10 cellular contexts compared by ENCODE assay signal in genomic region chr3:188156051-188156450, GRCh38. TPM values are rescaled to one million over a fixed set of nuclear protein-coding genes. Genes with fewer than 3 reads are reported as not detected.
DNase-seq lines count a peak whose midpoint lies in the region; ATAC-seq, FAIRE-seq and TF ChIP-seq lines count a peak whose summit lies in the region.
"Had no signal": no experiment of that assay in that cellular context is flagged by ENCODE, and none has a peak within 500 bp of the region (broad histone marks: within the 10 kb centered on the region; RNA-seq: fewer than 3 reads in every experiment).

No MANE protein-coding gene starts in this region.

- H3K79me2 ChIP-seq in keratinocyte (ENCODE audit: control insufficient read depth, insufficient read depth, low read length) = peaks cover 57% of the 10 kb centered on the region

- no peaks in the 10 kb centered on the region for H3K9me3 Mint-ChIP-seq in activated CD4-positive, alpha-beta memory T cell treated with anti-CD3 and anti-CD28 coated beads, Interleukin-2, amount 10 ng/mL, durations not matched to agents 7 days and 5 days
- no peaks in the 10 kb centered on the region for H3K9me3 Mint-ChIP-seq in stimulated activated effector memory CD8-positive, alpha-beta T cell treated with anti-CD3 and anti-CD28 coated beads, Interleukin-12 subunit alpha, Interleukin-12 subunit beta, amount 100 ng/mL, for 72 hours

- H3K4me1 ChIP-seq in keratinocyte (ENCODE audit: control insufficient read depth, extremely low read depth, insufficient read depth, low read length) = peaks cover 20% of the 10 kb centered on the region

- TF ChIP-seq CTCF in keratinocyte (optimal IDR thresholded peaks at IDR 0.05 in 1 of 3, IDR thresholded peaks at IDR 0.05 in 1 of 3, conservative IDR thresholded peaks at IDR 0.05 in 1 of 3; ENCODE audit: extremely low read depth in 1 of 3, insufficient read depth in 2 of 3, low read length in 3 of 3) = no peak

- no peaks in the 10 kb centered on the region for H3K27me3 Mint-ChIP-seq in activated CD4-positive, alpha-beta memory T cell treated with anti-CD3 and anti-CD28 coated beads, Interleukin-2, amount 10 ng/mL, durations not matched to agents 7 days and 5 days

- no peak overlapping the region for H2AFZ ChIP-seq in keratinocyte (ENCODE audit: control insufficient read depth, low read length)

- FAIRE-seq in keratinocyte (lab: Jason Lieb, UNC) = no peak
- FAIRE-seq: A204.1 had no signal

- no peaks in the 10 kb centered on the region for H3K36me3 ChIP-seq in keratinocyte (ENCODE audit: control insufficient read depth in 2 of 2, extremely low read depth in 1 of 2, insufficient read depth in 2 of 2, low read length in 2 of 2)

- CTCF ChIA-PET in activated CD4-positive, alpha-beta memory T cell treated with anti-CD3 and anti-CD28 coated beads, Interleukin-2, amount 10 ng/mL, durations not matched to agents 7 days and 5 days (lab: Charles Lee) = interaction anchor here (0.5 to 5.5 kb wide), 11 partner anchors 9 to 798 kb away, joined by 3 to 51 read pairs (median 5); partner anchors contain the start of gene BCL6

- dilution Hi-C loops in keratinocyte (cut with MboI; ENCODE audit: extremely low pct_ligation_motif_present, low sequenced_read_pairs) = no loop called here

- peak overlapping the region; percentile 95 for H3K27ac Mint-ChIP-seq in activated CD4-positive, alpha-beta memory T cell treated with anti-CD3 and anti-CD28 coated beads, Interleukin-2, amount 10 ng/mL, durations not matched to agents 7 days and 5 days
- peak overlapping the region; percentile 97 for H3K27ac Mint-ChIP-seq in stimulated activated effector memory CD8-positive, alpha-beta T cell treated with anti-CD3 and anti-CD28 coated beads, Interleukin-12 subunit alpha, Interleukin-12 subunit beta, amount 100 ng/mL, for 72 hours

- H3K4me3 Mint-ChIP-seq in activated CD4-positive, alpha-beta memory T cell treated with anti-CD3 and anti-CD28 coated beads, Interleukin-2, amount 10 ng/mL, durations not matched to agents 7 days and 5 days = peak overlapping the region; percentile 93
- H3K4me3 Mint-ChIP-seq in stimulated activated effector memory CD8-positive, alpha-beta T cell treated with anti-CD3 and anti-CD28 coated beads, Interleukin-12 subunit alpha, Interleukin-12 subunit beta, amount 100 ng/mL, for 72 hours = peak overlapping the region; percentile 87

- no peaks in the 10 kb centered on the region for H4K20me1 ChIP-seq in keratinocyte (ENCODE audit: control insufficient read depth, extremely low read depth, insufficient read depth, low read length)

- no peak overlapping the region for H3K4me3 ChIP-seq in keratinocyte (ENCODE audit: control insufficient read depth in 2 of 3, extremely low read depth in 1 of 3, insufficient read depth in 2 of 3, low read depth in 1 of 3, low read length in 3 of 3)

- peaks cover 73% of the 10 kb centered on the region for H3K4me1 Mint-ChIP-seq in activated CD4-positive, alpha-beta memory T cell treated with anti-CD3 and anti-CD28 coated beads, Interleukin-2, amount 10 ng/mL, durations not matched to agents 7 days and 5 days
- peaks cover 61% of the 10 kb centered on the region for H3K4me1 Mint-ChIP-seq in stimulated activated effector memory CD8-positive, alpha-beta T cell treated with anti-CD3 and anti-CD28 coated beads, Interleukin-12 subunit alpha, Interleukin-12 subunit beta, amount 100 ng/mL, for 72 hours

- no peaks in the 10 kb centered on the region for H3K9me1 ChIP-seq in keratinocyte (ENCODE audit: control insufficient read depth, extremely low read depth, insufficient read depth, low read length)

- ATAC-seq in stimulated activated effector memory CD8-positive, alpha-beta T cell treated with anti-CD3 and anti-CD28 coated beads, Interleukin-12 subunit alpha, Interleukin-12 subunit beta, amount 100 ng/mL, for 72 hours = peak; percentile 67
- ATAC-seq in GM21619 (IDR thresholded peaks at IDR 0.05; ENCODE audit: unreplicated experiment) (no peak), HG03196 (IDR thresholded peaks at IDR 0.05; ENCODE audit: unreplicated experiment) (no peak)

- POLR2A ChIA-PET in activated CD4-positive, alpha-beta memory T cell treated with anti-CD3 and anti-CD28 coated beads, Interleukin-2, amount 10 ng/mL, durations not matched to agents 7 days and 5 days (lab: Charles Lee) = interaction anchor here (1.1 to 5.6 kb wide), 7 partner anchors 9 to 417 kb away, joined by 3 to 136 read pairs (median 22); partner anchors contain the start of gene BCL6

- H3K27ac ChIP-seq in keratinocyte (ENCODE audit: control insufficient read depth, insufficient read depth, low read length) = no peak overlapping the region

- no peaks in the 10 kb centered on the region for H3K9me3 ChIP-seq in keratinocyte (ENCODE audit: control insufficient read depth, low read depth, low read length)
- H3K9me3 ChIP-seq: SJSA1 had no signal

- H3K4me2 ChIP-seq in keratinocyte (ENCODE audit: control insufficient read depth, extremely low read depth, insufficient read depth, low read depth, low read length) = peak overlapping the region; percentile 16

- peak; percentile 45 for DNase-seq in activated CD4-positive, alpha-beta T cell treated with anti-CD3 and anti-CD28 coated beads for 48 hours
- no peak for DNase-seq in activated CD4-positive, alpha-beta T cell treated with anti-CD3 and anti-CD28 coated beads, Interleukin-2, amount 50 U/mL, for 4 hours
- DNase-seq in activated CD4-positive, alpha-beta memory T cell treated with anti-CD3 and anti-CD28 coated beads, Interleukin-2, amount 10 ng/mL, durations not matched to agents 7 days and 5 days = peak; percentile 52
- DNase-seq in keratinocyte (ENCODE audit: low read depth, low spot score) = no peak
- no peak for DNase-seq in stimulated activated effector memory CD8-positive, alpha-beta T cell treated with anti-CD3 and anti-CD28 coated beads, Interleukin-12 subunit alpha, Interleukin-12 subunit beta, amount 100 ng/mL, for 72 hours (ENCODE audit: low spot score in 2 of 2)
- no peak for DNase-seq in Kasumi-1 (lab: John Stamatoyannopoulos, UW)

- H3K36me3 Mint-ChIP-seq in activated CD4-positive, alpha-beta memory T cell treated with anti-CD3 and anti-CD28 coated beads, Interleukin-2, amount 10 ng/mL, durations not matched to agents 7 days and 5 days (ENCODE audit: low read depth) = peaks cover 48% of the 10 kb centered on the region
- no peaks in the 10 kb centered on the region for H3K36me3 Mint-ChIP-seq in stimulated activated effector memory CD8-positive, alpha-beta T cell treated with anti-CD3 and anti-CD28 coated beads, Interleukin-12 subunit alpha, Interleukin-12 subunit beta, amount 100 ng/mL, for 72 hours

- H3K27me3 ChIP-seq in keratinocyte (ENCODE audit: control insufficient read depth, extremely low read depth, insufficient read depth, low read length) = no peaks in the 10 kb centered on the region
- H3K27me3 ChIP-seq: SJSA1 had no signal

- no peak overlapping the region for H3K9ac ChIP-seq in keratinocyte (ENCODE audit: control insufficient read depth, extremely low read depth, insufficient read depth, low read length)

RNA-seq across cellular contexts. Expression of gene LPP, which starts 2.1 kb away (rescaled TPM):
- total RNA-seq in activated CD4-positive, alpha-beta memory T cell treated with anti-CD3 and anti-CD28 coated beads, Interleukin-2, amount 10 ng/mL, durations not matched to agents 7 days and 5 days = 10 to 100 TPM; 51.4 to 52.4 TPM
- 13.3 to 19.4 TPM (median 16.0 TPM) in 3 replicates for polyA plus RNA-seq in keratinocyte
- 4.2 TPM for polyA plus RNA-seq in keratinocyte (2011; ENCODE audit: low read depth)
- polyA plus RNA-seq in keratinocyte (2011; cell fraction: cytosol; rRNA removed) = 9.6 and 14.9 TPM in 2 replicates
- 35.2 and 41.4 TPM in 2 replicates for polyA plus RNA-seq in keratinocyte (2011; cell fraction: nucleus; rRNA removed)
- polyA plus RNA-seq in keratinocyte (2012; ENCODE audit: low replicate concordance) = 8.6 and 11.0 TPM in 2 replicates
- polyA minus RNA-seq in keratinocyte = 119 to 272 TPM (median 187 TPM) in 3 replicates
- polyA minus RNA-seq in keratinocyte (2011; cell fraction: cytosol; rRNA and poly(A)+ RNA removed) = 27.6 TPM
- 64.7 and 145 TPM in 2 replicates for polyA minus RNA-seq in keratinocyte (2011; cell fraction: nucleus; rRNA and poly(A)+ RNA removed)

Comparison
In these comparisons a context has a peak if more than half of its experiments do, and no peak if none do; other contexts are left out.
1. DNase-seq: peak in activated CD4-positive, alpha-beta T cell treated with anti-CD3 and anti-CD28 coated beads for 48 hours (single experiment) and activated CD4-positive, alpha-beta memory T cell treated with anti-CD3 and anti-CD28 coated beads, Interleukin-2, amount 10 ng/mL, durations not matched to agents 7 days and 5 days (single experiment); none in activated CD4-positive, alpha-beta T cell treated with anti-CD3 and anti-CD28 coated beads, Interleukin-2, amount 50 U/mL, for 4 hours (0 of 2), keratinocyte (single experiment), stimulated activated effector memory CD8-positive, alpha-beta T cell treated with anti-CD3 and anti-CD28 coated beads, Interleukin-12 subunit alpha, Interleukin-12 subunit beta, amount 100 ng/mL, for 72 hours (0 of 2) and Kasumi-1 (0 of 2).